Comparison of ENCODE assay signal across 10 cellular contexts in the genomic region with DNA sequence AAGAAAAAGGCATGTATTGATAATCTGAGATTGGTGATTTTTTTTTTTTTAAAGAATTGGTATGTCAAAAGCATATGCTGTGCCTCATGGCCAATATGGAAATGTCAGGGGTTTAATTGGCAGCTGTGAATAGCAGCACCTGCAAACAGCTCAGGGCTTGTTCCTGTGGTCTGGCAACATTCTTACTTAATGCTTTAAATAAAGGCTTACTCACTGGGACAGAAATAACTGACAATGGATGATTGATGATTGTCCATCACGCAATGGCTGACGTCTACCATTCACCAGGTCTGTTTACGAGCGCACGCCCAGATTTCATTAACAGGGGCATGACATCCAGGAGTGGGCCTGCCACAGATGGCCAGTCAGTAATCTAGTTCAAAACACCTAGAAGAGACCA.
DNase-seq lines count a peak whose midpoint lies in the region; ATAC-seq and TF ChIP-seq lines count a peak whose summit lies in the region.
"Had no signal": no experiment of that assay in that cellular context is flagged by ENCODE, and none has a peak within 500 bp of the region (broad histone marks: within the 10 kb centered on the region; RNA-seq: fewer than 3 reads in every experiment).

No MANE protein-coding gene starts in this region.

- no peaks in the 10 kb centered on the region for H3K4me1 Mint-ChIP-seq in activated naive CD4-positive, alpha-beta T cell treated with anti-CD3 and anti-CD28 coated beads, Interleukin-2, amount 10 ng/mL, durations not matched to agents 7 days and 5 days
- H3K4me1 Mint-ChIP-seq: B cell had no signal

- H3K27ac Mint-ChIP-seq in activated naive CD4-positive, alpha-beta T cell treated with anti-CD3 and anti-CD28 coated beads, Interleukin-2, amount 10 ng/mL, durations not matched to agents 7 days and 5 days, result no peak overlapping the region
- H3K27ac Mint-ChIP-seq: B cell; natural killer cell treated with Interleukin-12 subunit alpha and Interleukin-12 subunit beta and Interleukin-15 and Interleukin-18, amount 100 ng/mL, for 72 hours had no signal

- no peaks in the 10 kb centered on the region for H3K9me3 Mint-ChIP-seq in activated naive CD4-positive, alpha-beta T cell treated with anti-CD3 and anti-CD28 coated beads, Interleukin-2, amount 10 ng/mL, durations not matched to agents 7 days and 5 days
- H3K9me3 Mint-ChIP-seq: natural killer cell treated with Interleukin-12 subunit alpha and Interleukin-12 subunit beta and Interleukin-15 and Interleukin-18, amount 100 ng/mL, for 72 hours had no signal

- peaks cover 29% of the 10 kb centered on the region for H3K4me1 ChIP-seq in foreskin keratinocyte

- TF ChIP-seq CTCF in foreskin keratinocyte (conservative IDR thresholded peaks at IDR 0.05), result no peak

- peak overlapping the region; percentile 92 for H3K27ac ChIP-seq in foreskin keratinocyte

- H3K4me3 Mint-ChIP-seq in activated naive CD4-positive, alpha-beta T cell treated with anti-CD3 and anti-CD28 coated beads, Interleukin-2, amount 10 ng/mL, durations not matched to agents 7 days and 5 days, result no peak overlapping the region
- H3K4me3 Mint-ChIP-seq: B cell; natural killer cell treated with Interleukin-12 subunit alpha and Interleukin-12 subunit beta and Interleukin-15 and Interleukin-18, amount 100 ng/mL, for 72 hours had no signal

- ATAC-seq in foreskin keratinocyte, result peak; percentile 93
- no peak for ATAC-seq in GM21619 (IDR thresholded peaks at IDR 0.05; ENCODE audit: unreplicated experiment)
- ATAC-seq: natural killer cell treated with Interleukin-12 subunit alpha and Interleukin-12 subunit beta and Interleukin-15 and Interleukin-18, amount 100 ng/mL, for 72 hours had no signal

- H3K27me3 ChIP-seq in foreskin keratinocyte, result no peaks in the 10 kb centered on the region

- H3K27me3 Mint-ChIP-seq in activated naive CD4-positive, alpha-beta T cell treated with anti-CD3 and anti-CD28 coated beads, Interleukin-2, amount 10 ng/mL, durations not matched to agents 7 days and 5 days, result no peaks in the 10 kb centered on the region

- CTCF ChIA-PET in activated naive CD4-positive, alpha-beta T cell treated with anti-CD3 and anti-CD28 coated beads, Interleukin-2, amount 10 ng/mL, durations not matched to agents 7 days and 5 days (lab: Charles Lee), result no interaction called here

- peak; percentile 5 for DNase-seq in D341Med (ENCODE audit: low spot score)
- peak; percentile 84 to 98 (median 88) for DNase-seq in NCI-H1417 (lab: John Stamatoyannopoulos, UW)
- peak; percentile 42 to 84 for DNase-seq in NOMO-1 (lab: John Stamatoyannopoulos, UW; ENCODE audit: unreplicated experiment in 2 of 2)
- DNase-seq in foreskin keratinocyte, result peak; percentile 97 to 99
- no peak for DNase-seq in stimulated activated CD4-positive, alpha-beta T cell treated with anti-CD3 and anti-CD28 coated beads, Interleukin-15, amount 100 ng/mL, for 24 hours
- DNase-seq in activated naive CD4-positive, alpha-beta T cell treated with anti-CD3 and anti-CD28 coated beads, Interleukin-2, amount 10 ng/mL, durations not matched to agents 7 days and 5 days, result no peak
- no peak for DNase-seq in MV-4-11 (lab: John Stamatoyannopoulos, UW)

- H3K36me3 Mint-ChIP-seq in activated naive CD4-positive, alpha-beta T cell treated with anti-CD3 and anti-CD28 coated beads, Interleukin-2, amount 10 ng/mL, durations not matched to agents 7 days and 5 days, result no peaks in the 10 kb centered on the region
- H3K36me3 Mint-ChIP-seq: natural killer cell treated with Interleukin-12 subunit alpha and Interleukin-12 subunit beta and Interleukin-15 and Interleukin-18, amount 100 ng/mL, for 72 hours had no signal

Comparison
In these comparisons a context has a peak if more than half of its experiments do, and no peak if none do; other contexts are left out.
1. DNase-seq: peak in D341Med (single experiment), NCI-H1417 (3 of 3), NOMO-1 (2 of 2) and foreskin keratinocyte (2 of 2); none in stimulated activated CD4-positive, alpha-beta T cell treated with anti-CD3 and anti-CD28 coated beads, Interleukin-15, amount 100 ng/mL, for 24 hours (single experiment), activated naive CD4-positive, alpha-beta T cell treated with anti-CD3 and anti-CD28 coated beads, Interleukin-2, amount 10 ng/mL, durations not matched to agents 7 days and 5 days (single experiment) and MV-4-11 (single experiment).